15 cellular contexts compared by ENCODE assay signal in genomic region chr1:5977494-5978444, GRCh38. TPM values are rescaled to one million over a fixed set of nuclear protein-coding genes. Genes with fewer than 3 reads are reported as not detected.
DNase-seq lines count a peak whose midpoint lies in the region; ATAC-seq, FAIRE-seq and TF ChIP-seq lines count a peak whose summit lies in the region.
"Had no signal": no experiment of that assay in that cellular context is flagged by ENCODE, and none has a peak within 500 bp of the region (broad histone marks: within the 10 kb centered on the region; RNA-seq: fewer than 3 reads in every experiment).

No MANE protein-coding gene starts in this region.

- H3K79me1 ChIP-seq in H9 (ENCODE audit: insufficient read depth, low read depth, low read length, poor library complexity, severe bottlenecking): no peaks in the 10 kb centered on the region

- WGBS in H9 (ENCODE audit: extremely low coverage, insufficient read length, low lambda C conversion rate): no CpG with 5 or more reads among the region's 26 CpGs
- 93% methylated on average over 25 of the region's 26 CpGs for WGBS in K562 (ENCODE audit: insufficient coverage, low coverage, missing lambda C conversion rate)

- H2BK5ac ChIP-seq in H9 (ENCODE audit: insufficient read length, low read length): no peak overlapping the region

- no peak overlapping the region for H3T11ph ChIP-seq in H9 (ENCODE audit: low read length)

- no peak overlapping the region for H3K4ac ChIP-seq in H9 (ENCODE audit: low read depth, low read length)

- no peak overlapping the region for H2BK15ac ChIP-seq in H9 (ENCODE audit: low read depth, low read length)

- H3K56ac ChIP-seq in H9 (ENCODE audit: insufficient read length, low read depth, low read length): no peak overlapping the region

- H3K9me1 ChIP-seq in K562 (ENCODE audit: control insufficient read depth, insufficient read depth, low read length): no peaks in the 10 kb centered on the region

- H2BK12ac ChIP-seq in H9 (ENCODE audit: insufficient read length, low read depth, low read length): no peak overlapping the region

- TF ChIP-seq RAD21 in K562 (CRISPR knock-in tag; conservative IDR thresholded peaks at IDR 0.05 in 1 of 2, IDR thresholded peaks at IDR 0.05 in 1 of 2): no peak

- no peak overlapping the region for H4K8ac ChIP-seq in H9 (replicated peaks; ENCODE audit: insufficient read length, low read depth, low read length)

- TF ChIP-seq CTCF in H9 (conservative IDR thresholded peaks at IDR 0.05): no peak
- TF ChIP-seq CTCF in K562 (IDR thresholded peaks at IDR 0.05 in 2 of 3, conservative IDR thresholded peaks at IDR 0.05 in 1 of 3; ENCODE audit: insufficient read depth in 2 of 3, low read depth in 1 of 3, low read length in 3 of 3): no peak
- no peak for TF ChIP-seq CTCF in progenitor cell of endocrine pancreas (IDR thresholded peaks at IDR 0.05; ENCODE audit: unreplicated experiment)

- peaks cover 15% of the 10 kb centered on the region for H3K4me1 Mint-ChIP-seq in activated CD4-positive, alpha-beta T cell treated with anti-CD3 and anti-CD28 coated beads, Interleukin-2, amount 10 ng/mL, durations not matched to agents 7 days and 5 days
- peaks cover 14 to 18% of the 10 kb centered on the region in 2 experiments for H3K4me1 Mint-ChIP-seq in H9
- peaks cover 1% of the 10 kb centered on the region for H3K4me1 Mint-ChIP-seq in progenitor cell of endocrine pancreas (ENCODE audit: low read depth)

- H4K5ac ChIP-seq in H9 (ENCODE audit: insufficient read length, low read depth, low read length): no peak overlapping the region

- H3K23ac ChIP-seq in H9 (ENCODE audit: insufficient read length, low read depth, low read length): no peak overlapping the region

- H3K27ac Mint-ChIP-seq in activated CD4-positive, alpha-beta T cell treated with anti-CD3 and anti-CD28 coated beads, Interleukin-2, amount 10 ng/mL, durations not matched to agents 7 days and 5 days: peak overlapping the region; percentile 82
- H3K27ac Mint-ChIP-seq in H9 (peak overlapping the region in 1 of 3 experiments; percentile 1; a peak in 1 of 7 replicates), progenitor cell of endocrine pancreas (peak overlapping the region; percentile 94)

- DNase-seq in activated CD4-positive, alpha-beta T cell treated with anti-CD3 and anti-CD28 coated beads, Interleukin-2, amount 10 ng/mL, durations not matched to agents 7 days and 5 days: no peak
- DNase-seq in activated CD4-positive, alpha-beta T cell treated with anti-CD3 and anti-CD28 coated beads, Interleukin-2, amount 50 U/mL, for 4 hours: no peak
- DNase-seq in H9 (peak; percentile 28), K562 (ENCODE audit: extremely low read depth in 1 of 4, low spot score in 3 of 4) (no peak), progenitor cell of endocrine pancreas (ENCODE audit: low spot score, unreplicated experiment) (no peak), HCEC 1CT (no peak)
- DNase-seq in stimulated activated naive CD4-positive, alpha-beta T cell (lab: John Stamatoyannopoulos, UW): no peak
- DNase-seq: NCI-H1436, NCI-H524 treated with DMSO at 0.1 percent for 48 hours had no signal

- CTCF ChIA-PET in activated CD4-positive, alpha-beta T cell treated with anti-CD3 and anti-CD28 coated beads, Interleukin-2, amount 10 ng/mL, durations not matched to agents 7 days and 5 days (lab: Charles Lee): interaction anchor here (0.6 kb wide), 1 partner anchor 48 kb away, joined by 3 read pairs; no protein-coding TSS in a partner anchor
- CTCF ChIA-PET in K562 (lab: Yijun Ruan, JAX; ENCODE audit: low intra/inter-chr PET ratio): no interaction called here

- no peaks in the 10 kb centered on the region for H3K9me3 Mint-ChIP-seq in activated CD4-positive, alpha-beta T cell treated with anti-CD3 and anti-CD28 coated beads, Interleukin-2, amount 10 ng/mL, durations not matched to agents 7 days and 5 days
- H3K9me3 Mint-ChIP-seq in H9 (peaks cover 8 to 11% of the 10 kb centered on the region in 2 experiments), progenitor cell of endocrine pancreas (ENCODE audit: low read depth) (no peaks in the 10 kb centered on the region)
- H3K9me3 Mint-ChIP-seq: type B pancreatic cell had no signal

- no peak for TF ChIP-seq POLR2A in K562 (conservative IDR thresholded peaks at IDR 0.05)

- no peak overlapping the region for H2AK5ac ChIP-seq in H9 (ENCODE audit: insufficient read length, low read length)

- H4K91ac ChIP-seq in H9 (ENCODE audit: insufficient read length, low read depth, low read length): no peak overlapping the region

- BruUV-seq in K562 (replicated peaks; lab: Mats Ljungman, UMichigan): no TSS peak

- H3K36me3 Mint-ChIP-seq in activated CD4-positive, alpha-beta T cell treated with anti-CD3 and anti-CD28 coated beads, Interleukin-2, amount 10 ng/mL, durations not matched to agents 7 days and 5 days (ENCODE audit: low read depth): peaks cover 15% of the 10 kb centered on the region
- peaks cover 10 to 23% (median 22%) of the 10 kb centered on the region in 3 experiments for H3K36me3 Mint-ChIP-seq in H9 (ENCODE audit: insufficient read depth in 1 of 3, low read depth in 3 of 3)
- peaks cover 16% of the 10 kb centered on the region for H3K36me3 Mint-ChIP-seq in progenitor cell of endocrine pancreas (ENCODE audit: insufficient read depth)

- intact Hi-C loops in K562 (cut with micrococcal nuclease): loop anchor here (10.0 kb wide), 1 partner anchor 463 kb away; no protein-coding TSS in a partner anchor

- no peak overlapping the region for H3K18ac ChIP-seq in H9 (ENCODE audit: insufficient read length, low read depth, low read length)

- in situ Hi-C loops in K562 (cut with MboI): no loop called here

- no peak for TF ChIP-seq EP300 in K562 (IDR thresholded peaks at IDR 0.05; ENCODE audit: low read length)

- no peak overlapping the region for H3K4me3 ChIP-seq in K562
- H3K4me3 ChIP-seq: ascending aorta, dorsolateral prefrontal cortex, GM12878, pancreas had no signal

- peaks cover 57% of the 10 kb centered on the region for H3K36me3 ChIP-seq in K562 (ENCODE audit: control insufficient read depth, insufficient read depth, low read length)
- H3K36me3 ChIP-seq: pancreas had no signal

- no peak overlapping the region for H2BK20ac ChIP-seq in H9 (ENCODE audit: low read depth, low read length, poor library complexity, severe bottlenecking)

- H3K27me3 ChIP-seq in H9 (ENCODE audit: insufficient read depth, low read length): no peaks in the 10 kb centered on the region
- no peaks in the 10 kb centered on the region for H3K27me3 ChIP-seq in K562 (ENCODE audit: control insufficient read depth in 2 of 2, insufficient read depth in 2 of 2, low read length in 2 of 2)
- H3K27me3 ChIP-seq: ascending aorta, dorsolateral prefrontal cortex, pancreas had no signal

- H3K9me3 ChIP-seq in H9 (ENCODE audit: control insufficient read depth, low read depth, low read length): no peaks in the 10 kb centered on the region
- no peaks in the 10 kb centered on the region for H3K9me3 ChIP-seq in K562 (replicated peaks; ENCODE audit: control insufficient read depth, insufficient read depth, low read depth, low read length)
- H3K9me3 ChIP-seq: ascending aorta, pancreas had no signal

- no peak overlapping the region for H3K14ac ChIP-seq in H9 (ENCODE audit: insufficient read depth, low read length)

- no peak for ATAC-seq in K562
- no peak for ATAC-seq in GM21737 (IDR thresholded peaks at IDR 0.05; ENCODE audit: unreplicated experiment)
- ATAC-seq: GM12878, pancreas had no signal

- H3K79me2 ChIP-seq in H9 (ENCODE audit: insufficient read depth, low read length): no peaks in the 10 kb centered on the region
- no peaks in the 10 kb centered on the region for H3K79me2 ChIP-seq in K562 (ENCODE audit: control insufficient read depth, insufficient read depth, low read length)

- H3K27ac ChIP-seq in H9 (ENCODE audit: insufficient read length, low read depth, low read length): no peak overlapping the region
- H3K27ac ChIP-seq in K562 (ENCODE audit: extremely low read depth, low read depth, low read length): no peak overlapping the region
- H3K27ac ChIP-seq: ascending aorta, pancreas had no signal

- H3K4me1 ChIP-seq in H9 (ENCODE audit: insufficient read depth, low read length): no peaks in the 10 kb centered on the region; the same call in 1 of the 2 replicates
- peaks cover 10 to 16% of the 10 kb centered on the region in 2 experiments for H3K4me1 ChIP-seq in K562 (replicated peaks in 1 of 2; ENCODE audit: control insufficient read depth in 2 of 2, insufficient read depth in 2 of 2, low read length in 2 of 2)
- H3K4me1 ChIP-seq: ascending aorta, pancreas had no signal

- H2AFZ ChIP-seq in H9 (ENCODE audit: low read length) (no peak overlapping the region), K562 (ENCODE audit: low read depth, low read length) (no peak overlapping the region)

- H3K4me2 ChIP-seq in H9 (ENCODE audit: insufficient read depth, insufficient read length, low read length) (no peak overlapping the region), K562 (ENCODE audit: insufficient read depth, low read length) (no peak overlapping the region)

- no peaks in the 10 kb centered on the region for H4K20me1 ChIP-seq in H9 (ENCODE audit: control insufficient read depth, insufficient read depth, insufficient read length)
- H4K20me1 ChIP-seq in K562 (replicated peaks; ENCODE audit: control insufficient read depth, insufficient read depth, low read length): no peaks in the 10 kb centered on the region

- no peaks in the 10 kb centered on the region for H3K27me3 Mint-ChIP-seq in activated CD4-positive, alpha-beta T cell treated with anti-CD3 and anti-CD28 coated beads, Interleukin-2, amount 10 ng/mL, durations not matched to agents 7 days and 5 days
- H3K27me3 Mint-ChIP-seq in H9 (ENCODE audit: low read depth) (peaks cover 3% of the 10 kb centered on the region), progenitor cell of endocrine pancreas (peaks cover 4% of the 10 kb centered on the region)

- H3K23me2 ChIP-seq in H9 (ENCODE audit: insufficient read length, low read depth, low read length, poor library complexity, severe bottlenecking): no peaks in the 10 kb centered on the region

- no peak overlapping the region for H3K4me3 Mint-ChIP-seq in activated CD4-positive, alpha-beta T cell treated with anti-CD3 and anti-CD28 coated beads, Interleukin-2, amount 10 ng/mL, durations not matched to agents 7 days and 5 days
- H3K4me3 Mint-ChIP-seq in H9 (no peak overlapping the region), progenitor cell of endocrine pancreas (ENCODE audit: low read depth) (no peak overlapping the region)
- H3K4me3 Mint-ChIP-seq: type B pancreatic cell had no signal

- no peak for FAIRE-seq in K562 (lab: Jason Lieb, UNC)
- FAIRE-seq: GM12878, pancreas had no signal

- H3K9ac ChIP-seq in H9 (ENCODE audit: extremely low read depth, insufficient read length, low read length) (no peak overlapping the region), K562 (ENCODE audit: insufficient read depth in 1 of 2, low read depth in 2 of 2, low read length in 2 of 2) (0 out of 4 replicates have a peak overlapping the region, but pooled peaks of 1 of the 2 experiments have one; percentile 29)

- POLR2A ChIA-PET in activated CD4-positive, alpha-beta T cell treated with anti-CD3 and anti-CD28 coated beads, Interleukin-2, amount 10 ng/mL, durations not matched to agents 7 days and 5 days (lab: Charles Lee): no interaction called here
- POLR2A ChIA-PET in K562 (lab: Yijun Ruan, JAX): interaction anchor here (1.0 kb wide), 1 partner anchor 29 kb away, joined by 4 read pairs; no protein-coding TSS in a partner anchor

- H2BK120ac ChIP-seq in H9 (ENCODE audit: low read depth, low read length, poor library complexity, severe bottlenecking): no peak overlapping the region

RNA-seq across cellular contexts. Expression of gene NPHP4, which starts 14.5 kb away (rescaled TPM):
- 10 to 100 TPM; 14.6 to 16.1 TPM for total RNA-seq in activated CD4-positive, alpha-beta T cell treated with anti-CD3 and anti-CD28 coated beads, Interleukin-2, amount 10 ng/mL, durations not matched to agents 7 days and 5 days
- total RNA-seq in H9 (2021): 14.3 and 17.6 TPM in 2 replicates
- total RNA-seq in K562 (2011; cell fraction: chromatin; rRNA removed; ENCODE audit: low replicate concordance): 82.6 and 164 TPM in 2 replicates
- 73.7 and 83.2 TPM in 2 replicates for total RNA-seq in K562 (2011; cell fraction: nucleolus; rRNA removed)
- total RNA-seq in K562 (2011; cell fraction: nucleoplasm; rRNA removed): 59.2 and 65.8 TPM in 2 replicates
- 10.5 and 11.0 TPM in 2 replicates for total RNA-seq in K562 (2014; rRNA removed)
- total RNA-seq in K562 (2014; rRNA removed; fragmentation: Illumina TruSeq; extraction: Trizol): 3.3 and 4.8 TPM in 2 replicates
- 6.2 and 6.9 TPM in 2 replicates for total RNA-seq in K562 (2015; rRNA removed; fragmentation: Illumina TruSeq; extraction: Trizol)
- total RNA-seq in K562 (2021): 23.3 and 26.2 TPM in 2 replicates
- 6.7 and 9.8 TPM in 2 replicates for polyA plus RNA-seq in K562 (2011; rRNA removed)
- polyA plus RNA-seq in K562 (2011; cell fraction: cytosol; rRNA removed): 4.6 and 7.6 TPM in 2 replicates
- 71.9 and 106 TPM in 2 replicates for polyA plus RNA-seq in K562 (2011; cell fraction: nucleus; rRNA removed)
- polyA plus RNA-seq in K562 (2012): 12.4 and 19.3 TPM in 2 replicates
- 9.6 and 10.4 TPM in 2 replicates for polyA plus RNA-seq in K562 (2014; fragmentation: Illumina TruSeq; extraction: Trizol)
- polyA plus RNA-seq in K562 (2014; fragmentation: Nextera tagmentation; extraction: Ambion mirVana): under 1 TPM; 0.52 to 0.77 TPM
- polyA plus RNA-seq in K562 (2014; rRNA removed): 13.9 and 15.3 TPM in 2 replicates
- polyA minus RNA-seq in K562 (2011; rRNA and poly(A)+ RNA removed): 7.0 and 7.9 TPM in 2 replicates
- 10.7 and 12.6 TPM in 2 replicates for polyA minus RNA-seq in K562 (2011; cell fraction: cytosol; rRNA and poly(A)+ RNA removed)
- 31.6 and 34.4 TPM in 2 replicates for polyA minus RNA-seq in K562 (2011; cell fraction: nucleus; rRNA and poly(A)+ RNA removed)
- total RNA-seq in progenitor cell of endocrine pancreas: 26.6 and 29.9 TPM in 2 replicates
